ENCODE assay signal across 18 cellular contexts in the genomic region with DNA sequence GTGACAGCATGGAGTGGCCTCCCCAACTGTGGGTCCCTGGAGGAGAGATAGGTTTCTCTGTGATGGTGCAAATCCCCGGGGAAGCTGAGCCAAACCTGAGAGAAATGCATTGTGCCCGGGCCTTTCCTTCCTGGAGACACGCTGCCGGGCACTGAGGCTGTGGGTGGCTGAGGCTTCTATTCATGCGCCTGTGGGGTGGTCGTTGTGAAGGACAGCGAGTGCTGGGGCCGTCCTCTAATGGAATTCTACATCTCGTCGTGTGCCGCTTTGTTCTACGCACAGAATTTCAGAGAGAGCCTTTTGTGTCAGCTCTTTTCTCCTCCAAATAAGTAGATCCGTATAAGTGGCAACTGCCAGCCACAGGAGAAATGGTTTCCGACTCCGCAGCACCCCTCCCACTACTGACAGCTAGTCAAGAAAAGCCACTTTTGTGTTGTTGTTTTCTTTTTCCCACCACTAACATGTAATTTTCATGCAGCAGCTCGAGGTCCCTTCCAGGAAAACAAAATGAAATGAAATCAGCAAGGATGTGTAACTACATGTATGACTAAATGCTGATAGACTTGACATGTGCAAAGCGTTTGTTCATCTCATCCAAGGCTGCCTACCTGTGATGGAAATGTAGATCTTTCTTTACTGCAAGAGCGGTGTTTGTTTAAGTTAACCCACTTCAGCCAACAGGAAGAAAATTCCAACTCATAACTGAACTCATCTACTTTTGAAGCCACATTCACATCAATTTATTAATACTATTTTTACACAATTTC. TPM values are rescaled to one million over a fixed set of nuclear protein-coding genes. Genes with fewer than 3 reads are reported as not detected.
DNase-seq lines count a peak whose midpoint lies in the region; ATAC-seq, FAIRE-seq and TF ChIP-seq lines count a peak whose summit lies in the region.
"Had no signal": no experiment of that assay in that cellular context is flagged by ENCODE, and none has a peak within 500 bp of the region (broad histone marks: within the 10 kb centered on the region; RNA-seq: fewer than 3 reads in every experiment).

No MANE protein-coding gene starts in this region.

- H3K4me1 Mint-ChIP-seq in stimulated activated memory B cell treated with anti-CD40 and anti-IgM and Interleukin-4, amounts not matched to agents 10 μg/mL and 1 μg/mL and 100 μg/mL, for 72 hours = peaks cover 15% of the 10 kb centered on the region
- H3K4me1 Mint-ChIP-seq: CD8-positive, alpha-beta memory T cell had no signal

- TF ChIP-seq POLR2A in H1 (IDR thresholded peaks at IDR 0.05; ENCODE audit: control extremely low read depth in 1 of 2, low read depth in 2 of 2, low read length in 2 of 2) = no peak

- H2BK5ac ChIP-seq in H1 (ENCODE audit: low read depth, low read length) = no peak overlapping the region

- H2BK20ac ChIP-seq in H1 (ENCODE audit: low read length) = no peak overlapping the region

- H4K20me1 ChIP-seq in BLaER1 (no peaks in the 10 kb centered on the region), H1 (replicated peaks in 1 of 2; ENCODE audit: control insufficient read depth in 1 of 2, insufficient read depth in 2 of 2, low read length in 2 of 2) (peaks cover 0 to 5% of the 10 kb centered on the region in 2 experiments), neural cell (ENCODE audit: insufficient read depth) (no peaks in the 10 kb centered on the region)

- no peaks in the 10 kb centered on the region for H3K36me3 ChIP-seq in BLaER1
- H3K36me3 ChIP-seq in H1 (ENCODE audit: control insufficient read depth in 2 of 4, insufficient read depth in 4 of 4, low read length in 3 of 4) = no peaks in the 10 kb centered on the region; a peak in 1 of 8 replicates
- no peaks in the 10 kb centered on the region for H3K36me3 ChIP-seq in neural cell (ENCODE audit: insufficient read depth, low read length)
- H3K36me3 ChIP-seq: MG63, SJSA1 had no signal

- H3K27ac Mint-ChIP-seq in stimulated activated memory B cell treated with anti-CD40 and anti-IgM and Interleukin-4, amounts not matched to agents 10 μg/mL and 1 μg/mL and 100 μg/mL, for 72 hours = no peak overlapping the region
- H3K27ac Mint-ChIP-seq: CD8-positive, alpha-beta memory T cell; HFFc6 had no signal

- no peak overlapping the region for H3K27ac ChIP-seq in BLaER1
- peak overlapping the region; percentile 97 for H3K27ac ChIP-seq in RWPE1
- no peak overlapping the region for H3K27ac ChIP-seq in H1 (ENCODE audit: low read depth, low read length)
- H3K27ac ChIP-seq in neural cell (ENCODE audit: low read length) = peak overlapping the region; percentile 38
- H3K27ac ChIP-seq: SJSA1 had no signal

- CTCF ChIA-PET in RWPE1 (lab: Yijun Ruan, JAX) = interaction anchor here (0.7 kb wide), 1 partner anchor 187 kb away, joined by 3 read pairs; no protein-coding TSS in a partner anchor
- CTCF ChIA-PET in H1 (lab: Charles Lee; ENCODE audit: partially characterized antibody) = interaction anchor here (1.0 to 1.4 kb wide), 2 partner anchors 14 to 30 kb away, joined by 3 read pairs; no protein-coding TSS in a partner anchor

- H3K4me2 ChIP-seq in BLaER1 (peak overlapping the region; percentile 55), H1 (ENCODE audit: insufficient read depth in 1 of 2, low read depth in 2 of 2, low read length in 2 of 2) (no peak overlapping the region), neural cell (ENCODE audit: low read length) (no peak overlapping the region)

- H4K8ac ChIP-seq in H1 (ENCODE audit: extremely low read depth, insufficient read depth, low read length) = peak overlapping the region; percentile 63; the same call in 1 of the 2 replicates

- no peak overlapping the region for H3K18ac ChIP-seq in H1 (ENCODE audit: extremely low read depth, low read length)

- peaks cover 10% of the 10 kb centered on the region for H3K27me3 Mint-ChIP-seq in stimulated activated memory B cell treated with anti-CD40 and anti-IgM and Interleukin-4, amounts not matched to agents 10 μg/mL and 1 μg/mL and 100 μg/mL, for 72 hours

- H3K56ac ChIP-seq in H1 (replicated peaks; ENCODE audit: insufficient read length, low read depth, low read length) = no peak overlapping the region

- H3K9me3 ChIP-seq in BLaER1 (no peaks in the 10 kb centered on the region), H1 (ENCODE audit: insufficient read depth in 2 of 2, low read depth in 1 of 2, low read length in 1 of 2) (no peaks in the 10 kb centered on the region), neural cell (ENCODE audit: low read length) (no peaks in the 10 kb centered on the region)
- H3K9me3 ChIP-seq: MG63, SJSA1 had no signal

- no peak overlapping the region for H4K5ac ChIP-seq in H1 (ENCODE audit: insufficient read length, low read depth, low read length)

- TF ChIP-seq CTCF in RWPE1 (conservative IDR thresholded peaks at IDR 0.05; ENCODE audit: low read depth) = no peak
- TF ChIP-seq CTCF in H1 (IDR thresholded peaks at IDR 0.05; ENCODE audit: control extremely low read depth in 1 of 3, insufficient read depth in 1 of 3, low read depth in 1 of 3, low read length in 3 of 3) = no peak
- no peak for TF ChIP-seq CTCF in neural cell (IDR thresholded peaks at IDR 0.05; ENCODE audit: poor library complexity, severe bottlenecking)

- H3K79me2 ChIP-seq in H1 (ENCODE audit: control insufficient read depth in 1 of 2, insufficient read depth in 2 of 2, low read length in 2 of 2) = no peaks in the 10 kb centered on the region
- H3K79me2 ChIP-seq in neural cell (replicated peaks; ENCODE audit: insufficient read depth, low read length) = no peaks in the 10 kb centered on the region

- no peak overlapping the region for H2AFZ ChIP-seq in H1 (ENCODE audit: low read length)
- H2AFZ ChIP-seq in neural cell (ENCODE audit: low read depth, low read length) = peak overlapping the region; percentile 5

- POLR2A ChIA-PET in RWPE1 (lab: Yijun Ruan, JAX; ENCODE audit: low non-redundant PET) = interaction anchor here (0.6 kb wide), 1 partner anchor 35 kb away, joined by 3 read pairs; no protein-coding TSS in a partner anchor
- POLR2A ChIA-PET in H1 (lab: Charles Lee; ENCODE audit: partially characterized antibody) = no interaction called here

- no peak overlapping the region for H3K4me3 ChIP-seq in BLaER1
- no peak overlapping the region for H3K4me3 ChIP-seq in H1 (ENCODE audit: extremely low read depth in 1 of 4, insufficient read depth in 2 of 4, low read depth in 3 of 4, low read length in 4 of 4)
- H3K4me3 ChIP-seq in neural cell (ENCODE audit: low read length) = peak overlapping the region; percentile 44
- H3K4me3 ChIP-seq: MG63, SJSA1 had no signal

- no peak overlapping the region for H3K14ac ChIP-seq in H1 (ENCODE audit: insufficient read length)

- no peak overlapping the region for H2BK12ac ChIP-seq in H1 (ENCODE audit: low read depth, low read length)

- peaks cover 5% of the 10 kb centered on the region for H3K9me3 Mint-ChIP-seq in stimulated activated memory B cell treated with anti-CD40 and anti-IgM and Interleukin-4, amounts not matched to agents 10 μg/mL and 1 μg/mL and 100 μg/mL, for 72 hours
- H3K9me3 Mint-ChIP-seq: CD8-positive, alpha-beta memory T cell; HFFc6 had no signal

- H3K4ac ChIP-seq in H1 (replicated peaks; ENCODE audit: insufficient read length, low read depth, low read length) = no peak overlapping the region

- H3K9ac ChIP-seq in BLaER1 (no peak overlapping the region), H1 (replicated peaks in 1 of 4; ENCODE audit: extremely low read depth in 1 of 4, low read depth in 3 of 4, low read length in 3 of 4) (no peak overlapping the region), neural cell (ENCODE audit: low read length) (no peak overlapping the region)

- H3F3A ChIP-seq in neural cell (ENCODE audit: insufficient read depth, low read length, poor library complexity, severe bottlenecking) = no peaks in the 10 kb centered on the region

- H3K23ac ChIP-seq in H1 (ENCODE audit: insufficient read length) = no peak overlapping the region

- no peak for ATAC-seq in HG03439 (IDR thresholded peaks at IDR 0.05; ENCODE audit: unreplicated experiment)
- ATAC-seq in stimulated activated memory B cell treated with anti-CD40 and anti-IgM and Interleukin-4, amounts not matched to agents 10 μg/mL and 1 μg/mL and 100 μg/mL, for 72 hours = no peak

- TF ChIP-seq EP300 in H1 (IDR thresholded peaks at IDR 0.05; ENCODE audit: borderline replicate concordance in 1 of 2, low read depth in 2 of 2, low read length in 2 of 2) (no peak), neural cell (conservative IDR thresholded peaks at IDR 0.05; ENCODE audit: poor library complexity, severe bottlenecking) (peak; percentile 41)

- TF ChIP-seq RAD21 in H1 (IDR thresholded peaks at IDR 0.05 in 1 of 2, conservative IDR thresholded peaks at IDR 0.05 in 1 of 2; ENCODE audit: low read depth in 2 of 2, low read length in 2 of 2) = no peak
- no peak for TF ChIP-seq RAD21 in neural cell (conservative IDR thresholded peaks at IDR 0.05)

- H2AK5ac ChIP-seq in H1 (ENCODE audit: low read depth, low read length) = no peak overlapping the region

- H3K23me2 ChIP-seq in H1 (ENCODE audit: low read depth, low read length) = peaks cover 5% of the 10 kb centered on the region; the same call in 1 of the 2 replicates

- H3K79me1 ChIP-seq in H1 (ENCODE audit: low read depth, low read length) = no peaks in the 10 kb centered on the region

- no peak overlapping the region for H4K91ac ChIP-seq in H1 (replicated peaks; ENCODE audit: insufficient read length, low read length)

- no peak overlapping the region for H2BK120ac ChIP-seq in H1 (replicated peaks; ENCODE audit: low read depth, low read length)

- no peak overlapping the region for H2BK15ac ChIP-seq in H1 (ENCODE audit: low read length)

- H3K36me3 Mint-ChIP-seq in stimulated activated memory B cell treated with anti-CD40 and anti-IgM and Interleukin-4, amounts not matched to agents 10 μg/mL and 1 μg/mL and 100 μg/mL, for 72 hours = no peaks in the 10 kb centered on the region

- H3K4me1 ChIP-seq in BLaER1 (peaks cover 31% of the 10 kb centered on the region), H1 (replicated peaks in 1 of 4; ENCODE audit: control insufficient read depth in 3 of 4, insufficient read depth in 4 of 4, low read length in 3 of 4) (peaks cover 0 to 3% (median 1%) of the 10 kb centered on the region in 4 experiments; a peak in 3 of 7 replicates)

- H3K9me2 ChIP-seq in neural cell (ENCODE audit: insufficient read depth, low read length) = no peaks in the 10 kb centered on the region

- 87% methylated on average over 18 of the region's 18 CpGs; no CpG with 5 or more reads in 1 of the 2 experiments for WGBS in H1 (ENCODE audit: extremely low coverage in 1 of 2, insufficient coverage in 1 of 2, insufficient read length in 1 of 2, insufficient replicate concordance in 2 of 2, low coverage in 1 of 2, low lambda C conversion rate in 2 of 2, missing lambda C conversion rate in 1 of 2), 2 experiments

- H3K27me3 ChIP-seq in BLaER1 (no peaks in the 10 kb centered on the region), H1 (replicated peaks in 1 of 4; ENCODE audit: control insufficient read depth in 3 of 4, extremely low read depth in 1 of 4, insufficient read depth in 3 of 4, low read length in 3 of 4) (no peaks in the 10 kb centered on the region; a peak in 1 of 7 replicates), neural cell (ENCODE audit: insufficient read depth, low read depth, low read length) (no peaks in the 10 kb centered on the region)
- H3K27me3 ChIP-seq: MG63, SJSA1 had no signal

- FAIRE-seq in H1 (lab: Jason Lieb, UNC) = no peak
- FAIRE-seq: GM12892 had no signal

- DNase-seq in RWPE1 (ENCODE audit: low spot score) = no peak
- no peak for DNase-seq in H1 (ENCODE audit: low read depth in 1 of 2, low spot score in 2 of 2)
- DNase-seq in DMS79 (lab: John Stamatoyannopoulos, UW) = no peak
- no peak for DNase-seq in stimulated activated naive CD4-positive, alpha-beta T cell (lab: John Stamatoyannopoulos, UW)
- DNase-seq: CD8-positive, alpha-beta memory T cell; GOT3; HFFc6; Karpas-422; MG63; NCI-H1105; NCI-H1694; NCI-H446 treated with DMSO at 0.1 percent for 48 hours had no signal

- H3K4me3 Mint-ChIP-seq in stimulated activated memory B cell treated with anti-CD40 and anti-IgM and Interleukin-4, amounts not matched to agents 10 μg/mL and 1 μg/mL and 100 μg/mL, for 72 hours = no peak overlapping the region
- H3K4me3 Mint-ChIP-seq: CD8-positive, alpha-beta memory T cell; HFFc6 had no signal

RNA-seq across cellular contexts. Expression of a gene that starts 26.4 kb away (rescaled TPM):
- 1.7 TPM in 2 replicates for total RNA-seq in H1 (2021; fragmentation: NEBNext Ultra II Directional; extraction: Animal tissue kit (Norgen Biotek cat#: 25700))
- polyA plus RNA-seq in H1 (2011; rRNA removed) = 2.0 and 2.1 TPM in 2 replicates
- polyA plus RNA-seq in H1 (2011; cell fraction: cytosol; rRNA removed) = 1.1 TPM
- polyA plus RNA-seq in H1 (2011; cell fraction: nucleus; rRNA removed) = 1.6 TPM
- polyA plus RNA-seq in H1 (2012, experiment 1 of 2) = 2.2 to 3.2 TPM (median 2.6 TPM) in 4 replicates
- 3.2 TPM for polyA plus RNA-seq in H1 (2012, experiment 2 of 2)
- polyA plus RNA-seq in H1 (2013, experiment 1 of 2) = 1.5 TPM
- polyA plus RNA-seq in H1 (2013, experiment 2 of 2) = 1.6 TPM
- 0.95 and 1.1 TPM in 2 replicates for polyA minus RNA-seq in H1 (2011; rRNA and poly(A)+ RNA removed)
- 1.8 TPM for polyA minus RNA-seq in H1 (2011; cell fraction: cytosol; rRNA and poly(A)+ RNA removed)
- 1.9 TPM for polyA minus RNA-seq in H1 (2011; cell fraction: nucleus; rRNA and poly(A)+ RNA removed)
- 3.9 and 4.2 TPM in 2 replicates for polyA plus RNA-seq in neural cell
- polyA minus RNA-seq in neural cell = 3.2 and 3.9 TPM in 2 replicates
- polyA plus RNA-seq: CD8-positive, alpha-beta memory T cell had no signal

Comparison
In these comparisons a context has a peak if more than half of its experiments do, and no peak if none do; other contexts are left out.
1. H3K27ac ChIP-seq: peak in RWPE1 (single experiment) and neural cell (single experiment); none in BLaER1 (single experiment) and H1 (single experiment).